In genomic region chr19:9538183-9539058, GRCh38 we compare ENCODE assay signal across 1 cellular context.
TF ChIP-seq lines count a peak whose summit lies in the region.

Gene ZNF426, minus strand, starts transcription at chr19:9538645. Its CDS starts 2,413 bp downstream, at chr19:9536232.

TF ChIP-seq in HepG2, 621 proteins besides CTCF, POLR2A, EP300 and RAD21 (continued from another document and continues in another):
- TF ChIP-seq ZNF407 (CRISPR knock-in tag; IDR thresholded peaks at IDR 0.05; ENCODE audit: not compliant biosample characterization) = peak; percentile 83
- TF ChIP-seq ZNF430 (CRISPR knock-in tag; IDR thresholded peaks at IDR 0.05) = peak; percentile 90
- TF ChIP-seq, protein P1, sequence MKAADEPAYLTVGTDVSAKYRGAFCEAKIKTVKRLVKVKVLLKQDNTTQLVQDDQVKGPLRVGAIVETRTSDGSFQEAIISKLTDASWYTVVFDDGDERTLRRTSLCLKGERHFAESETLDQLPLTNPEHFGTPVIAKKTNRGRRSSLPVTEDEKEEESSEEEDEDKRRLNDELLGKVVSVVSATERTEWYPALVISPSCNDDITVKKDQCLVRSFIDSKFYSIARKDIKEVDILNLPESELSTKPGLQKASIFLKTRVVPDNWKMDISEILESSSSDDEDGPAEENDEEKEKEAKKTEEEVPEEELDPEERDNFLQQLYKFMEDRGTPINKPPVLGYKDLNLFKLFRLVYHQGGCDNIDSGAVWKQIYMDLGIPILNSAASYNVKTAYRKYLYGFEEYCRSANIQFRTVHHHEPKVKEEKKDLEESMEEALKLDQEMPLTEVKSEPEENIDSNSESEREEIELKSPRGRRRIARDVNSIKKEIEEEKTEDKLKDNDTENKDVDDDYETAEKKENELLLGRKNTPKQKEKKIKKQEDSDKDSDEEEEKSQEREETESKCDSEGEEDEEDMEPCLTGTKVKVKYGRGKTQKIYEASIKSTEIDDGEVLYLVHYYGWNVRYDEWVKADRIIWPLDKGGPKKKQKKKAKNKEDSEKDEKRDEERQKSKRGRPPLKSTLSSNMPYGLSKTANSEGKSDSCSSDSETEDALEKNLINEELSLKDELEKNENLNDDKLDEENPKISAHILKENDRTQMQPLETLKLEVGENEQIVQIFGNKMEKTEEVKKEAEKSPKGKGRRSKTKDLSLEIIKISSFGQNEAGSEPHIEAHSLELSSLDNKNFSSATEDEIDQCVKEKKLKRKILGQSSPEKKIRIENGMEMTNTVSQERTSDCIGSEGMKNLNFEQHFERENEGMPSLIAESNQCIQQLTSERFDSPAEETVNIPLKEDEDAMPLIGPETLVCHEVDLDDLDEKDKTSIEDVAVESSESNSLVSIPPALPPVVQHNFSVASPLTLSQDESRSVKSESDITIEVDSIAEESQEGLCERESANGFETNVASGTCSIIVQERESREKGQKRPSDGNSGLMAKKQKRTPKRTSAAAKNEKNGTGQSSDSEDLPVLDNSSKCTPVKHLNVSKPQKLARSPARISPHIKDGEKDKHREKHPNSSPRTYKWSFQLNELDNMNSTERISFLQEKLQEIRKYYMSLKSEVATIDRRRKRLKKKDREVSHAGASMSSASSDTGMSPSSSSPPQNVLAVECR (CRISPR knock-in tag; IDR thresholded peaks at IDR 0.05; ENCODE audit: borderline replicate concordance) = peak; percentile 83; the same call in 1 of the 2 replicates
- peak; percentile 29; the same call in 1 of the 2 replicates for TF ChIP-seq ZBTB2 (CRISPR knock-in tag; IDR thresholded peaks at IDR 0.05; ENCODE audit: low read depth)
- TF ChIP-seq U2AF2 (IDR thresholded peaks at IDR 0.05; ENCODE audit: low read depth, low read length) = no peak
- TF ChIP-seq ZFP37 (CRISPR knock-in tag; IDR thresholded peaks at IDR 0.05; ENCODE audit: borderline replicate concordance) = 0 out of 2 replicates have a peak, but pooled peaks have one; percentile 79
- peak; percentile 83 for TF ChIP-seq ZNF225 (CRISPR knock-in tag; IDR thresholded peaks at IDR 0.05)
- TF ChIP-seq CEBPG (CRISPR knock-in tag; IDR thresholded peaks at IDR 0.05) = no peak
- TF ChIP-seq TFE3 (CRISPR knock-in tag; IDR thresholded peaks at IDR 0.05) = no peak
- no peak; the same call in 1 of the 2 replicates for TF ChIP-seq STAT5B (CRISPR knock-in tag; IDR thresholded peaks at IDR 0.05)
- peak; percentile 41; the same call in 1 of the 2 replicates for TF ChIP-seq GFI1 (CRISPR knock-in tag; IDR thresholded peaks at IDR 0.05; ENCODE audit: borderline replicate concordance)
- TF ChIP-seq, protein P2, sequence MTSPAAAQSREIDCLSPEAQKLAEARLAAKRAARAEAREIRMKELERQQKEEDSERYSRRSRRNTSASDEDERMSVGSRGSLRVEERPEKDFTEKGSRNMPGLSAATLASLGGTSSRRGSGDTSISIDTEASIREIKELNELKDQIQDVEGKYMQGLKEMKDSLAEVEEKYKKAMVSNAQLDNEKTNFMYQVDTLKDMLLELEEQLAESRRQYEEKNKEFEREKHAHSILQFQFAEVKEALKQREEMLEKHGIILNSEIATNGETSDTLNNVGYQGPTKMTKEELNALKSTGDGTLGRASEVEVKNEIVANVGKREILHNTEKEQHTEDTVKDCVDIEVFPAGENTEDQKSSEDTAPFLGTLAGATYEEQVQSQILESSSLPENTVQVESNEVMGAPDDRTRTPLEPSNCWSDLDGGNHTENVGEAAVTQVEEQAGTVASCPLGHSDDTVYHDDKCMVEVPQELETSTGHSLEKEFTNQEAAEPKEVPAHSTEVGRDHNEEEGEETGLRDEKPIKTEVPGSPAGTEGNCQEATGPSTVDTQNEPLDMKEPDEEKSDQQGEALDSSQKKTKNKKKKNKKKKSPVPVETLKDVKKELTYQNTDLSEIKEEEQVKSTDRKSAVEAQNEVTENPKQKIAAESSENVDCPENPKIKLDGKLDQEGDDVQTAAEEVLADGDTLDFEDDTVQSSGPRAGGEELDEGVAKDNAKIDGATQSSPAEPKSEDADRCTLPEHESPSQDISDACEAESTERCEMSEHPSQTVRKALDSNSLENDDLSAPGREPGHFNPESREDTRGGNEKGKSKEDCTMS (CRISPR knock-in tag; conservative IDR thresholded peaks at IDR 0.05) = no peak
- TF ChIP-seq MXD4 (CRISPR knock-in tag; IDR thresholded peaks at IDR 0.05) = 0 out of 2 replicates have a peak, but pooled peaks have one; percentile 62
- TF ChIP-seq RBM39 (IDR thresholded peaks at IDR 0.05; ENCODE audit: low read depth, low read length, poor library complexity, severe bottlenecking) = peak; percentile 80
- 0 out of 2 replicates have a peak, but pooled peaks have one; percentile 31 for TF ChIP-seq ZKSCAN5 (CRISPR knock-in tag; IDR thresholded peaks at IDR 0.05)
- TF ChIP-seq, protein P3, sequence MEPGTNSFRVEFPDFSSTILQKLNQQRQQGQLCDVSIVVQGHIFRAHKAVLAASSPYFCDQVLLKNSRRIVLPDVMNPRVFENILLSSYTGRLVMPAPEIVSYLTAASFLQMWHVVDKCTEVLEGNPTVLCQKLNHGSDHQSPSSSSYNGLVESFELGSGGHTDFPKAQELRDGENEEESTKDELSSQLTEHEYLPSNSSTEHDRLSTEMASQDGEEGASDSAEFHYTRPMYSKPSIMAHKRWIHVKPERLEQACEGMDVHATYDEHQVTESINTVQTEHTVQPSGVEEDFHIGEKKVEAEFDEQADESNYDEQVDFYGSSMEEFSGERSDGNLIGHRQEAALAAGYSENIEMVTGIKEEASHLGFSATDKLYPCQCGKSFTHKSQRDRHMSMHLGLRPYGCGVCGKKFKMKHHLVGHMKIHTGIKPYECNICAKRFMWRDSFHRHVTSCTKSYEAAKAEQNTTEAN (CRISPR knock-in tag; conservative IDR thresholded peaks at IDR 0.05) = peak; percentile 46; the same call in 1 of the 2 replicates
- TF ChIP-seq, protein P4, sequence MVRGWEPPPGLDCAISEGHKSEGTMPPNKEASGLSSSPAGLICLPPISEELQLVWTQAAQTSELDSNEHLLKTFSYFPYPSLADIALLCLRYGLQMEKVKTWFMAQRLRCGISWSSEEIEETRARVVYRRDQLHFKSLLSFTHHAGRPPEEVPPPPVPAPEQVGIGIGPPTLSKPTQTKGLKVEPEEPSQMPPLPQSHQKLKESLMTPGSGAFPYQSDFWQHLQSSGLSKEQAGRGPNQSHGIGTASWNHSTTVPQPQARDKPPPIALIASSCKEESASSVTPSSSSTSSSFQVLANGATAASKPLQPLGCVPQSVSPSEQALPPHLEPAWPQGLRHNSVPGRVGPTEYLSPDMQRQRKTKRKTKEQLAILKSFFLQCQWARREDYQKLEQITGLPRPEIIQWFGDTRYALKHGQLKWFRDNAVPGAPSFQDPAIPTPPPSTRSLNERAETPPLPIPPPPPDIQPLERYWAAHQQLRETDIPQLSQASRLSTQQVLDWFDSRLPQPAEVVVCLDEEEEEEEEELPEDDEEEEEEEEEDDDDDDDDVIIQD (CRISPR knock-in tag; IDR thresholded peaks at IDR 0.05; ENCODE audit: low read depth) = no peak
- TF ChIP-seq SRY (CRISPR knock-in tag; IDR thresholded peaks at IDR 0.05) = no peak; the same call in 1 of the 2 replicates
- no peak for TF ChIP-seq ZNF20 (CRISPR knock-in tag; IDR thresholded peaks at IDR 0.05)
- TF ChIP-seq CAMTA2 (CRISPR knock-in tag; IDR thresholded peaks at IDR 0.05; ENCODE audit: borderline replicate concordance) = no peak
- peak; percentile 45; the same call in 1 of the 2 replicates for TF ChIP-seq ZNF280D (CRISPR knock-in tag; IDR thresholded peaks at IDR 0.05)
- TF ChIP-seq ZNF260 (CRISPR knock-in tag; IDR thresholded peaks at IDR 0.05; ENCODE audit: borderline replicate concordance, low read depth) = no peak
- TF ChIP-seq POLR2G (IDR thresholded peaks at IDR 0.05; ENCODE audit: low read depth, low read length) = peak; percentile 90
- TF ChIP-seq ZNF652 (CRISPR knock-in tag; IDR thresholded peaks at IDR 0.05; ENCODE audit: borderline replicate concordance, low read depth) = no peak; the same call in 1 of the 2 replicates
